In genomic region chr2:230916218-230916617, GRCh38 we compare ENCODE assay signal across 19 cellular contexts. TPM values are rescaled to one million over a fixed set of nuclear protein-coding genes. Genes with fewer than 3 reads are reported as not detected.
"Had no signal": no experiment of that assay in that cellular context is flagged by ENCODE, and none has a peak within 500 bp of the region (broad histone marks: within the 10 kb centered on the region; RNA-seq: fewer than 3 reads in every experiment).

No MANE protein-coding gene starts in this region.

- H3K27me3 Mint-ChIP-seq: activated naive CD8-positive, alpha-beta T cell treated with anti-CD3 and anti-CD28 coated beads, Interleukin-2, amount 10 ng/mL, durations not matched to agents 7 days and 5 days had no signal

- H3K4me1 ChIP-seq: left lung, psoas muscle, right lobe of liver, thyroid gland, uterus had no signal

- H3K36me3 ChIP-seq: left lung, right lobe of liver, thyroid gland, uterus had no signal

- H3K9me3 Mint-ChIP-seq: activated naive CD8-positive, alpha-beta T cell treated with anti-CD3 and anti-CD28 coated beads, Interleukin-2, amount 10 ng/mL, durations not matched to agents 7 days and 5 days; activated T-helper 2 cell treated with anti-CD3 and anti-CD28 coated beads, Interferon-gamma antibody, Interleukin-2, Interleukin-4, amounts not matched to agents 10 μg/mL and 5 μg/mL and 100 μg/mL, durations not matched to agents 14 hours and 24 hours and 36 hours had no signal

- H3K4me3 Mint-ChIP-seq: activated naive CD8-positive, alpha-beta T cell treated with anti-CD3 and anti-CD28 coated beads, Interleukin-2, amount 10 ng/mL, durations not matched to agents 7 days and 5 days had no signal

- H3K27ac Mint-ChIP-seq: activated naive CD8-positive, alpha-beta T cell treated with anti-CD3 and anti-CD28 coated beads, Interleukin-2, amount 10 ng/mL, durations not matched to agents 7 days and 5 days; activated T-helper 2 cell treated with anti-CD3 and anti-CD28 coated beads, Interferon-gamma antibody, Interleukin-2, Interleukin-4, amounts not matched to agents 10 μg/mL and 5 μg/mL and 100 μg/mL, durations not matched to agents 14 hours and 24 hours and 36 hours had no signal

- H3K27me3 ChIP-seq: dorsolateral prefrontal cortex, right lobe of liver, thyroid gland, uterus had no signal

- DNase-seq: activated CD4-positive, alpha-beta T cell treated with anti-CD3 and anti-CD28 coated beads for 48 hours; activated naive CD8-positive, alpha-beta T cell treated with anti-CD3 and anti-CD28 coated beads, Interleukin-2, amount 10 ng/mL, durations not matched to agents 7 days and 5 days; foreskin fibroblast; left lung; psoas muscle; stimulated activated CD4-positive, alpha-beta T cell treated with anti-CD3 and anti-CD28 coated beads, Interleukin-2, amount 100 ng/mL, for 24 hours; T1000; thyroid gland; uterus had no signal

- H3K9me3 ChIP-seq: left lung, psoas muscle, right lobe of liver, thyroid gland, uterus had no signal

- FAIRE-seq: bronchial epithelial cell, endometrium had no signal

- H3K27ac ChIP-seq: dorsolateral prefrontal cortex, left lung, psoas muscle, right lobe of liver, thyroid gland, uterus, VCaP had no signal

- H3K4me3 ChIP-seq: dorsolateral prefrontal cortex, left lung, psoas muscle, right lobe of liver, thyroid gland, uterus had no signal

RNA-seq across cellular contexts. Expression of gene GPR55, which starts 8.8 kb away (rescaled TPM):
- total RNA-seq: bronchial epithelial cell, chondrocyte, osteoblast, uterus had no signal
- polyA plus RNA-seq: aorta, neural cell had no signal
